Comparison of ENCODE assay signal across 30 cellular contexts in genomic region chr7:105107458-105107857, GRCh38.
DNase-seq lines count a peak whose midpoint lies in the region; ATAC-seq and TF ChIP-seq lines count a peak whose summit lies in the region.
"Had no signal": no experiment of that assay in that cellular context is flagged by ENCODE, and none has a peak within 500 bp of the region (broad histone marks: within the 10 kb centered on the region; RNA-seq: fewer than 3 reads in every experiment).

No MANE protein-coding gene starts in this region.

- H3K56ac ChIP-seq in IMR-90 (ENCODE audit: extremely low read depth, insufficient read depth, low read length) = no peak overlapping the region

- no peak overlapping the region for H3K18ac ChIP-seq in IMR-90 (ENCODE audit: low read depth, low read length)

- H4K5ac ChIP-seq in IMR-90 (ENCODE audit: low read depth, low read length) = no peak overlapping the region

- peaks cover 22% of the 10 kb centered on the region for H3K4me1 Mint-ChIP-seq in activated T-cell treated with anti-CD3 and anti-CD28 coated beads, Interleukin-2, amount 50 U/mL, for 72 hours (ENCODE audit: low read depth)
- H3K4me1 Mint-ChIP-seq in progenitor cell of endocrine pancreas (ENCODE audit: low read depth) = peaks cover 12% of the 10 kb centered on the region

- peaks cover 11% of the 10 kb centered on the region for H3K79me2 ChIP-seq in mammary epithelial cell (ENCODE audit: insufficient read depth, low read length)

- dilution Hi-C loops in IMR-90 (cut with HindIII; ENCODE audit: low sequenced_read_pairs, unreplicated experiment) = no loop called here
- dilution Hi-C loops in mammary epithelial cell (cut with HindIII; ENCODE audit: low sequenced_read_pairs) = no loop called here

- no peak for TF ChIP-seq RAD21 in IMR-90 (IDR thresholded peaks at IDR 0.05; ENCODE audit: low read length)

- no peak overlapping the region for H3K23ac ChIP-seq in IMR-90 (ENCODE audit: low read depth, low read length)

- H3K9me3 ChIP-seq in IMR-90 (ENCODE audit: control insufficient read depth, insufficient read depth, low read length) = no peaks in the 10 kb centered on the region
- no peaks in the 10 kb centered on the region for H3K9me3 ChIP-seq in mammary epithelial cell (replicated peaks; ENCODE audit: insufficient read depth, low read length)
- H3K9me3 ChIP-seq: A549, lower lobe of right lung, thoracic aorta had no signal

- H3K4me3 Mint-ChIP-seq in activated T-cell treated with anti-CD3 and anti-CD28 coated beads, Interleukin-2, amount 50 U/mL, for 72 hours = peak overlapping the region in 1 of 2 donors; percentile 13
- no peak overlapping the region for H3K4me3 Mint-ChIP-seq in progenitor cell of endocrine pancreas (ENCODE audit: low read depth)
- H3K4me3 Mint-ChIP-seq: activated T-cell treated with anti-CD3 and anti-CD28 coated beads, Interleukin-2, amount 50 U/mL, for 4 hours; brain; CD4-positive, alpha-beta T cell; T-helper 2 cell treated with Interferon-gamma antibody and Interleukin-4, amounts not matched to agents 5 μg/mL and 100 μg/mL, for 36 hours had no signal

- peak overlapping the region; percentile 85 for H3K27ac Mint-ChIP-seq in activated T-cell treated with anti-CD3 and anti-CD28 coated beads, Interleukin-2, amount 50 U/mL, for 72 hours
- peak overlapping the region; percentile 62 for H3K27ac Mint-ChIP-seq in progenitor cell of endocrine pancreas
- H3K27ac Mint-ChIP-seq: T-helper 2 cell treated with Interferon-gamma antibody and Interleukin-4, amounts not matched to agents 5 μg/mL and 100 μg/mL, for 36 hours had no signal

- no peak for ATAC-seq in activated T-cell treated with anti-CD3 and anti-CD28 coated beads, Interleukin-2, amount 50 U/mL, for 72 hours (replicated peaks in 1 of 2)
- ATAC-seq in IMR-90 (ENCODE audit: low read depth) (no peak), GM21737 (IDR thresholded peaks at IDR 0.05; ENCODE audit: unreplicated experiment) (no peak)
- ATAC-seq: A549; activated T-cell treated with anti-CD3 and anti-CD28 coated beads, Interleukin-2, amount 50 U/mL, for 4 hours; lower lobe of right lung; right cardiac atrium had no signal

- H3K27me3 Mint-ChIP-seq in activated T-cell treated with anti-CD3 and anti-CD28 coated beads, Interleukin-2, amount 50 U/mL, for 72 hours (ENCODE audit: low read depth) = no peaks in the 10 kb centered on the region
- no peaks in the 10 kb centered on the region for H3K27me3 Mint-ChIP-seq in progenitor cell of endocrine pancreas
- H3K27me3 Mint-ChIP-seq: brain; CD4-positive, alpha-beta T cell had no signal

- H3K4me1 ChIP-seq in IMR-90 (ENCODE audit: control insufficient read depth, insufficient read depth, low read length) (peaks cover 7% of the 10 kb centered on the region), mammary epithelial cell (ENCODE audit: insufficient read depth, low read length) (no peaks in the 10 kb centered on the region)
- H3K4me1 ChIP-seq: parathyroid adenoma had no signal

- H3K27ac ChIP-seq in IMR-90 (ENCODE audit: insufficient read depth, low read length) (no peak overlapping the region), mammary epithelial cell (ENCODE audit: insufficient read depth, low read depth, low read length) (no peak overlapping the region)
- H3K27ac ChIP-seq: A549, HL-60, lower lobe of right lung, parathyroid adenoma, thoracic aorta had no signal

- intact Hi-C loops in IMR-90 (cut with micrococcal nuclease) = loop anchor here (2.0 kb wide), 1 partner anchor 19 kb away; no protein-coding TSS in a partner anchor
- intact Hi-C loops in mammary epithelial cell (cut with micrococcal nuclease) = no loop called here

- H4K20me1 ChIP-seq in IMR-90 (ENCODE audit: insufficient read depth, low read length) (peaks cover 18% of the 10 kb centered on the region), mammary epithelial cell (ENCODE audit: insufficient read depth, low read length) (no peaks in the 10 kb centered on the region)

- H2BK120ac ChIP-seq in IMR-90 (ENCODE audit: low read depth, low read length) = no peak overlapping the region

- BruUV-seq in IMR-90 (replicated peaks; lab: Mats Ljungman, UMichigan) (TSS peak; percentile 84), mammary epithelial cell (replicated peaks; lab: Mats Ljungman, UMichigan) (TSS peak; percentile 49)

- in situ Hi-C loops in IMR-90 (cut with MboI; ENCODE audit: low sequenced_read_pairs) (no loop called here), mammary epithelial cell (cut with MboI; ENCODE audit: low sequenced_read_pairs in 2 of 2) (no loop called here)

- no peaks in the 10 kb centered on the region for H3K9me3 Mint-ChIP-seq in activated T-cell treated with anti-CD3 and anti-CD28 coated beads, Interleukin-2, amount 50 U/mL, for 72 hours
- H3K9me3 Mint-ChIP-seq in progenitor cell of endocrine pancreas (ENCODE audit: low read depth) = no peaks in the 10 kb centered on the region
- H3K9me3 Mint-ChIP-seq: activated T-cell treated with anti-CD3 and anti-CD28 coated beads, Interleukin-2, amount 50 U/mL, for 4 hours; brain; CD4-positive, alpha-beta T cell; T-helper 2 cell treated with Interferon-gamma antibody and Interleukin-4, amounts not matched to agents 5 μg/mL and 100 μg/mL, for 36 hours had no signal

- no peak for TF ChIP-seq POLR2A in IMR-90 (IDR thresholded peaks at IDR 0.05; ENCODE audit: low read depth, low read length)

- no peak overlapping the region for H4K91ac ChIP-seq in IMR-90 (ENCODE audit: insufficient read depth, low read depth, low read length)

- H3K36me3 ChIP-seq in IMR-90 (ENCODE audit: control insufficient read depth, insufficient read depth, low read length) = peaks cover 57% of the 10 kb centered on the region
- peaks cover 48% of the 10 kb centered on the region for H3K36me3 ChIP-seq in mammary epithelial cell (ENCODE audit: insufficient read depth, low read length)

- CTCF ChIA-PET in IMR-90 (lab: Yijun Ruan, JAX) = no interaction called here
- CTCF ChIA-PET in mammary epithelial cell (lab: Charles Lee; ENCODE audit: low non-redundant PET) = no interaction called here

- peaks cover 27 to 43% of the 10 kb centered on the region in 2 experiments for H3K79me1 ChIP-seq in IMR-90 (ENCODE audit: low read depth in 1 of 2, low read length in 2 of 2)

- H3K4me2 ChIP-seq in IMR-90 (ENCODE audit: low read depth, low read length) (no peak overlapping the region), mammary epithelial cell (ENCODE audit: insufficient read depth, low read depth, low read length) (no peak overlapping the region)
- H3K4me2 ChIP-seq: A549, smooth muscle cell had no signal

- DNase-seq in activated T-cell treated with anti-CD3 and anti-CD28 coated beads, Interleukin-2, amount 50 U/mL, for 72 hours = no peak
- DNase-seq in activated T-cell treated with anti-CD3 and anti-CD28 coated beads, Interleukin-2, amount 50 U/mL, for 1 hour = no peak
- DNase-seq in IMR-90 (no peak), mammary epithelial cell (no peak), progenitor cell of endocrine pancreas (ENCODE audit: low spot score, unreplicated experiment) (no peak), germinal center (ENCODE audit: low spot score) (no peak), NCI-H2081 (lab: John Stamatoyannopoulos, UW) (no peak)
- DNase-seq: activated CD4-positive, alpha-beta T cell treated with anti-CD3 and anti-CD28 coated beads for 1 hour; activated naive CD4-positive, alpha-beta T cell; activated T-cell treated with anti-CD3 and anti-CD28 coated beads, Interleukin-2, amount 50 U/mL, for 4 hours; AML-193; amniotic stem cell; CD4-positive, alpha-beta T cell; dorsolateral prefrontal cortex; lower lobe of right lung; NCI-H1417; NCI-H2029; NCI-H524 treated with DMSO at 0.1 percent for 48 hours; NK-92 treated with Interleukin-12 subunit alpha and Interleukin-12 subunit beta, amount 100 ng/mL, for 24 hours; right cardiac atrium; SHP77; stimulated activated naive CD4-positive, alpha-beta T cell treated with Interleukin-2 at 50 U/mL for 16 hours had no signal

- peaks cover 3% of the 10 kb centered on the region; the same call in 1 of the 2 replicates for H3K9me1 ChIP-seq in IMR-90 (ENCODE audit: insufficient read depth, low read length)

- H2BK20ac ChIP-seq in IMR-90 (ENCODE audit: low read depth, low read length) = no peak overlapping the region

- H3K27me3 ChIP-seq in IMR-90 (ENCODE audit: control insufficient read depth, insufficient read depth, low read length) = no peaks in the 10 kb centered on the region
- H3K27me3 ChIP-seq in mammary epithelial cell (ENCODE audit: insufficient read depth, low read length) = no peaks in the 10 kb centered on the region
- H3K27me3 ChIP-seq: dorsolateral prefrontal cortex had no signal

- H3K9ac ChIP-seq in IMR-90 (ENCODE audit: low read depth, low read length) = no peak overlapping the region
- H3K9ac ChIP-seq in mammary epithelial cell (ENCODE audit: insufficient read depth, low read length) = no peak overlapping the region
- H3K9ac ChIP-seq: parathyroid adenoma had no signal

- no peak overlapping the region for H4K8ac ChIP-seq in IMR-90 (ENCODE audit: low read depth in 2 of 2, low read length in 2 of 2)

- no peak overlapping the region for H2AFZ ChIP-seq in IMR-90 (replicated peaks; ENCODE audit: low read length, poor library complexity)
- H2AFZ ChIP-seq in mammary epithelial cell (ENCODE audit: low read depth, low read length) = no peak overlapping the region
- H2AFZ ChIP-seq: parathyroid adenoma had no signal

- H2BK5ac ChIP-seq in IMR-90 (ENCODE audit: low read depth, low read length, poor library complexity, severe bottlenecking) = no peak overlapping the region

- 100% methylated on average over 3 of the region's 9 CpGs; no CpG with 5 or more reads in 1 of the 2 experiments for WGBS in IMR-90 (ENCODE audit: extremely low coverage in 2 of 2, insufficient read length in 1 of 2), 2 experiments
- 98% methylated on average over 9 of the region's 9 CpGs for WGBS in mammary epithelial cell (ENCODE audit: low coverage, missing lambda C conversion rate)

- no peak overlapping the region for H2AK5ac ChIP-seq in IMR-90 (ENCODE audit: low read depth, low read length)

- H2BK15ac ChIP-seq in IMR-90 (ENCODE audit: low read depth, low read length) = no peak overlapping the region

- no peak overlapping the region for H3K4ac ChIP-seq in IMR-90 (ENCODE audit: low read depth, low read length)

- TF ChIP-seq CTCF in IMR-90 (conservative IDR thresholded peaks at IDR 0.05; ENCODE audit: low read depth, low read length) (no peak), mammary epithelial cell (conservative IDR thresholded peaks at IDR 0.05 in 1 of 2, IDR thresholded peaks at IDR 0.05 in 1 of 2; ENCODE audit: extremely low read depth in 1 of 2, insufficient read depth in 1 of 2, low read depth in 1 of 2, low read length in 2 of 2) (no peak), progenitor cell of endocrine pancreas (IDR thresholded peaks at IDR 0.05; ENCODE audit: unreplicated experiment) (no peak)

- H3K4me3 ChIP-seq in IMR-90 (ENCODE audit: insufficient read depth, low read depth, low read length) (no peak overlapping the region), mammary epithelial cell (replicated peaks in 1 of 3; ENCODE audit: insufficient read depth in 1 of 3, low read depth in 2 of 3, low read length in 3 of 3) (no peak overlapping the region)
- H3K4me3 ChIP-seq: A549, dorsolateral prefrontal cortex, lower lobe of right lung, smooth muscle cell, thoracic aorta had no signal

- no peak overlapping the region for H3K14ac ChIP-seq in IMR-90 (replicated peaks; ENCODE audit: low read depth, low read length)

- POLR2A ChIA-PET in IMR-90 (lab: Charles Lee; ENCODE audit: unreplicated experiment) = no interaction called here

- peak overlapping the region; percentile 39 for H2AK9ac ChIP-seq in IMR-90 (replicated peaks; ENCODE audit: low read depth, low read length, poor library complexity)

- peaks cover 18 to 52% of the 10 kb centered on the region in 2 donors for H3K36me3 Mint-ChIP-seq in activated T-cell treated with anti-CD3 and anti-CD28 coated beads, Interleukin-2, amount 50 U/mL, for 72 hours (ENCODE audit: insufficient read depth in 2 of 2)
- peaks cover 41% of the 10 kb centered on the region for H3K36me3 Mint-ChIP-seq in progenitor cell of endocrine pancreas (ENCODE audit: insufficient read depth)
